Comparison of ENCODE assay signal across 16 cellular contexts in the genomic region with DNA sequence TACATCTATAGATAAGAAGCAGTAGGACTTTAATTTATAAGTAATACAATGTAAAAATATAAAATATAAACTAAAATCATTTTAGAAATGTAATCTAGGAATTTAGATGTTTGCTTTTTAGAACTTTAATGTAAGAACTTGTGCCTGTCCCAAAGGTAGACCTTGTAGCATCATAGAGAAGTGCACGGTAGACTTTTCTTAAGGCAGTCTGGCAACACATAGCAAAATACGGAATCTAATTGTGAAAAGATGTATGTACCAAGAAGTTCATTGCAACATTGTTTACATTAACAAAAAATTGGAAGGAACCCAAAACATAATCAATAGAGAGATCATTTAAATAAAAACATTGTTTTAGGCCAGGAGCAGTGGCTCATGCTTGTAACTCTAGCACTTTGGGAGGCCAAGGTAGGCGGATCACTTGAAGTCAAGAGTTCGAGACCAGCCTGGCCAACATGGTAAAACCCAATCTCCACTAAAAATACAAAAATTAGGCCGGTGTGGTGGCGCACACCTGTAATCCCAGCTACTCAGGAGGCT.
DNase-seq lines count a peak whose midpoint lies in the region; ATAC-seq and TF ChIP-seq lines count a peak whose summit lies in the region.
"Had no signal": no experiment of that assay in that cellular context is flagged by ENCODE, and none has a peak within 500 bp of the region (broad histone marks: within the 10 kb centered on the region; RNA-seq: fewer than 3 reads in every experiment).

No MANE protein-coding gene starts in this region.

- CTCF ChIA-PET in Calu3 (lab: Charles Lee): no interaction called here

- H2AFZ ChIP-seq in smooth muscle cell (ENCODE audit: low read depth) (no peak overlapping the region), neural progenitor cell (replicated peaks) (no peak overlapping the region)
- H2AFZ ChIP-seq: GM23248 had no signal

- H4K20me1 ChIP-seq in smooth muscle cell (ENCODE audit: low read depth): no peaks in the 10 kb centered on the region
- no peaks in the 10 kb centered on the region for H4K20me1 ChIP-seq in neural progenitor cell (ENCODE audit: low read depth)

- no peaks in the 10 kb centered on the region for H3K9me3 ChIP-seq in colonic mucosa
- no peaks in the 10 kb centered on the region for H3K9me3 ChIP-seq in smooth muscle cell (replicated peaks; ENCODE audit: low read depth)
- no peaks in the 10 kb centered on the region for H3K9me3 ChIP-seq in neural progenitor cell (ENCODE audit: low read depth)
- H3K9me3 ChIP-seq: Caco-2 had no signal

- H3K4me3 Mint-ChIP-seq in Calu3 (ENCODE audit: low read depth, unreplicated experiment): no peak overlapping the region
- H3K4me3 Mint-ChIP-seq in neural progenitor cell: no peak overlapping the region
- H3K4me3 Mint-ChIP-seq: CD4-positive, CD25-positive, alpha-beta regulatory T cell; CD8-positive, alpha-beta T cell had no signal

- H3K36me3 Mint-ChIP-seq in Calu3 (ENCODE audit: insufficient read depth, unreplicated experiment) (no peaks in the 10 kb centered on the region), neural progenitor cell (no peaks in the 10 kb centered on the region)
- H3K36me3 Mint-ChIP-seq: CD4-positive, CD25-positive, alpha-beta regulatory T cell; CD8-positive, alpha-beta T cell had no signal

- H3K4me1 Mint-ChIP-seq in Calu3 (ENCODE audit: low read depth, unreplicated experiment): peaks cover 23% of the 10 kb centered on the region
- no peaks in the 10 kb centered on the region for H3K4me1 Mint-ChIP-seq in neural progenitor cell
- H3K4me1 Mint-ChIP-seq: CD4-positive, CD25-positive, alpha-beta regulatory T cell had no signal

- intact Hi-C loops in Calu3 (cut with micrococcal nuclease; ENCODE audit: unreplicated experiment) (loop anchor here (2.0 kb wide), 1 partner anchor 46 kb away; no protein-coding TSS in a partner anchor), colonic mucosa (cut with DNase I) (no loop called here)

- H3K4me2 ChIP-seq in smooth muscle cell (no peak overlapping the region), neural progenitor cell (no peak overlapping the region)

- WGBS in smooth muscle cell (ENCODE audit: low lambda C conversion rate): 98% methylated on average over 6 of the region's 6 CpGs

- no peaks in the 10 kb centered on the region for H3K4me1 ChIP-seq in colonic mucosa
- H3K4me1 ChIP-seq in smooth muscle cell (ENCODE audit: low read depth): peaks cover 7% of the 10 kb centered on the region
- no peaks in the 10 kb centered on the region for H3K4me1 ChIP-seq in neural progenitor cell
- H3K4me1 ChIP-seq: Caco-2 had no signal

- H3K36me3 ChIP-seq in colonic mucosa (no peaks in the 10 kb centered on the region), smooth muscle cell (ENCODE audit: low read depth) (no peaks in the 10 kb centered on the region), neural progenitor cell (no peaks in the 10 kb centered on the region)

- peak overlapping the region; percentile 19 for H3K27ac Mint-ChIP-seq in Calu3 (ENCODE audit: unreplicated experiment)
- no peak overlapping the region for H3K27ac Mint-ChIP-seq in neural progenitor cell
- H3K27ac Mint-ChIP-seq: CD4-positive, CD25-positive, alpha-beta regulatory T cell; CD8-positive, alpha-beta T cell had no signal

- DNase-seq in Calu3 (no peak), colonic mucosa (no peak), smooth muscle cell (lab: John Stamatoyannopoulos, UW; ENCODE audit: unreplicated experiment) (no peak), neural progenitor cell (ENCODE audit: low spot score) (no peak), NCI-H2196 (lab: John Stamatoyannopoulos, UW; ENCODE audit: unreplicated experiment) (no peak)
- DNase-seq: C1 segment of cervical spinal cord; Caco-2; CD4-positive, CD25-positive, alpha-beta regulatory T cell; CD8-positive, alpha-beta T cell; DMS153; DND-41; GM23248; H7; HCEC 1CT had no signal

- no peak for ATAC-seq in SK-N-SH treated with all-trans-retinoic acid at 6 μM for 48 hours
- ATAC-seq: CD8-positive, alpha-beta T cell had no signal

- BruUV-seq in Calu3 (replicated peaks; lab: Mats Ljungman, UMichigan): no TSS peak

- H3K9ac ChIP-seq in colonic mucosa (ENCODE audit: low read depth in 2 of 2, low read length in 2 of 2) (no peak overlapping the region), smooth muscle cell (ENCODE audit: low read depth) (no peak overlapping the region), neural progenitor cell (no peak overlapping the region)
- H3K9ac ChIP-seq: GM23248 had no signal

- H3K4me3 ChIP-seq in colonic mucosa: no peak overlapping the region
- no peak overlapping the region for H3K4me3 ChIP-seq in smooth muscle cell
- no peak overlapping the region for H3K4me3 ChIP-seq in neural progenitor cell
- H3K4me3 ChIP-seq: GM23248 had no signal

- no peaks in the 10 kb centered on the region for H3K27me3 ChIP-seq in colonic mucosa
- H3K27me3 ChIP-seq in smooth muscle cell (ENCODE audit: low read depth): no peaks in the 10 kb centered on the region
- no peaks in the 10 kb centered on the region for H3K27me3 ChIP-seq in neural progenitor cell

- peaks cover 3% of the 10 kb centered on the region for H3K9me3 Mint-ChIP-seq in Calu3 (ENCODE audit: low read depth, unreplicated experiment)
- peaks cover 2% of the 10 kb centered on the region for H3K9me3 Mint-ChIP-seq in neural progenitor cell
- H3K9me3 Mint-ChIP-seq: CD8-positive, alpha-beta T cell had no signal

- H3K27ac ChIP-seq in 22Rv1 (peak overlapping the region; percentile 83), colonic mucosa (peak overlapping the region; percentile 32), smooth muscle cell (ENCODE audit: low read depth) (peak overlapping the region; percentile 82), neural progenitor cell (no peak overlapping the region)
- H3K27ac ChIP-seq: GM23248 had no signal

- H3F3A ChIP-seq in smooth muscle cell (ENCODE audit: low read depth) (no peaks in the 10 kb centered on the region), neural progenitor cell (ENCODE audit: low read depth) (no peaks in the 10 kb centered on the region)

- H3K27me3 Mint-ChIP-seq in Calu3 (ENCODE audit: unreplicated experiment): no peaks in the 10 kb centered on the region
- H3K27me3 Mint-ChIP-seq in neural progenitor cell (ENCODE audit: insufficient read depth, low read depth): no peaks in the 10 kb centered on the region

- no peak for TF ChIP-seq CTCF in 22Rv1 (IDR thresholded peaks at IDR 0.05)
- TF ChIP-seq CTCF in Calu3 (IDR thresholded peaks at IDR 0.05; ENCODE audit: unreplicated experiment): no peak
- no peak for TF ChIP-seq CTCF in colonic mucosa (IDR thresholded peaks at IDR 0.05)
- no peak for TF ChIP-seq CTCF in smooth muscle cell (IDR thresholded peaks at IDR 0.05; ENCODE audit: borderline replicate concordance, insufficient read depth, poor library complexity, severe bottlenecking)
- TF ChIP-seq CTCF in neural progenitor cell (IDR thresholded peaks at IDR 0.05): no peak

- H3K79me2 ChIP-seq in smooth muscle cell (ENCODE audit: low read depth): no peaks in the 10 kb centered on the region
- no peaks in the 10 kb centered on the region for H3K79me2 ChIP-seq in neural progenitor cell (ENCODE audit: low read depth)

TF ChIP-seq in SK-N-SH treated with all-trans-retinoic acid at 6 μM for 48 hours, 23 proteins besides CTCF, POLR2A, EP300 and RAD21 (continues in another document):
- TF ChIP-seq ARNTL (CRISPR knock-in tag; IDR thresholded peaks at IDR 0.05; ENCODE audit: borderline replicate concordance, low read depth) (no peak), CSDC2 (CRISPR knock-in tag; IDR thresholded peaks at IDR 0.05) (no peak), ZNF8 (CRISPR knock-in tag; IDR thresholded peaks at IDR 0.05) (no peak), ZC3H10 (CRISPR knock-in tag; IDR thresholded peaks at IDR 0.05) (no peak), BACH2 (CRISPR knock-in tag; IDR thresholded peaks at IDR 0.05; ENCODE audit: borderline replicate concordance) (no peak), ZNF565 (CRISPR knock-in tag; conservative IDR thresholded peaks at IDR 0.05; ENCODE audit: low read depth) (no peak), ZFP3 (CRISPR knock-in tag; IDR thresholded peaks at IDR 0.05) (no peak)
- TF ChIP-seq, protein P1, sequence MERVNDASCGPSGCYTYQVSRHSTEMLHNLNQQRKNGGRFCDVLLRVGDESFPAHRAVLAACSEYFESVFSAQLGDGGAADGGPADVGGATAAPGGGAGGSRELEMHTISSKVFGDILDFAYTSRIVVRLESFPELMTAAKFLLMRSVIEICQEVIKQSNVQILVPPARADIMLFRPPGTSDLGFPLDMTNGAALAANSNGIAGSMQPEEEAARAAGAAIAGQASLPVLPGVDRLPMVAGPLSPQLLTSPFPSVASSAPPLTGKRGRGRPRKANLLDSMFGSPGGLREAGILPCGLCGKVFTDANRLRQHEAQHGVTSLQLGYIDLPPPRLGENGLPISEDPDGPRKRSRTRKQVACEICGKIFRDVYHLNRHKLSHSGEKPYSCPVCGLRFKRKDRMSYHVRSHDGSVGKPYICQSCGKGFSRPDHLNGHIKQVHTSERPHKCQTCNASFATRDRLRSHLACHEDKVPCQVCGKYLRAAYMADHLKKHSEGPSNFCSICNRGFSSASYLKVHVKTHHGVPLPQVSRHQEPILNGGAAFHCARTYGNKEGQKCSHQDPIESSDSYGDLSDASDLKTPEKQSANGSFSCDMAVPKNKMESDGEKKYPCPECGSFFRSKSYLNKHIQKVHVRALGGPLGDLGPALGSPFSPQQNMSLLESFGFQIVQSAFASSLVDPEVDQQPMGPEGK (CRISPR knock-in tag; IDR thresholded peaks at IDR 0.05; ENCODE audit: borderline replicate concordance): no peak
- TF ChIP-seq, protein P2, sequence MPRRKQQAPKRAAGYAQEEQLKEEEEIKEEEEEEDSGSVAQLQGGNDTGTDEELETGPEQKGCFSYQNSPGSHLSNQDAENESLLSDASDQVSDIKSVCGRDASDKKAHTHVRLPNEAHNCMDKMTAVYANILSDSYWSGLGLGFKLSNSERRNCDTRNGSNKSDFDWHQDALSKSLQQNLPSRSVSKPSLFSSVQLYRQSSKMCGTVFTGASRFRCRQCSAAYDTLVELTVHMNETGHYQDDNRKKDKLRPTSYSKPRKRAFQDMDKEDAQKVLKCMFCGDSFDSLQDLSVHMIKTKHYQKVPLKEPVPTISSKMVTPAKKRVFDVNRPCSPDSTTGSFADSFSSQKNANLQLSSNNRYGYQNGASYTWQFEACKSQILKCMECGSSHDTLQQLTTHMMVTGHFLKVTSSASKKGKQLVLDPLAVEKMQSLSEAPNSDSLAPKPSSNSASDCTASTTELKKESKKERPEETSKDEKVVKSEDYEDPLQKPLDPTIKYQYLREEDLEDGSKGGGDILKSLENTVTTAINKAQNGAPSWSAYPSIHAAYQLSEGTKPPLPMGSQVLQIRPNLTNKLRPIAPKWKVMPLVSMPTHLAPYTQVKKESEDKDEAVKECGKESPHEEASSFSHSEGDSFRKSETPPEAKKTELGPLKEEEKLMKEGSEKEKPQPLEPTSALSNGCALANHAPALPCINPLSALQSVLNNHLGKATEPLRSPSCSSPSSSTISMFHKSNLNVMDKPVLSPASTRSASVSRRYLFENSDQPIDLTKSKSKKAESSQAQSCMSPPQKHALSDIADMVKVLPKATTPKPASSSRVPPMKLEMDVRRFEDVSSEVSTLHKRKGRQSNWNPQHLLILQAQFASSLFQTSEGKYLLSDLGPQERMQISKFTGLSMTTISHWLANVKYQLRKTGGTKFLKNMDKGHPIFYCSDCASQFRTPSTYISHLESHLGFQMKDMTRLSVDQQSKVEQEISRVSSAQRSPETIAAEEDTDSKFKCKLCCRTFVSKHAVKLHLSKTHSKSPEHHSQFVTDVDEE (CRISPR knock-in tag; IDR thresholded peaks at IDR 0.05): no peak
